In the genomic region with DNA sequence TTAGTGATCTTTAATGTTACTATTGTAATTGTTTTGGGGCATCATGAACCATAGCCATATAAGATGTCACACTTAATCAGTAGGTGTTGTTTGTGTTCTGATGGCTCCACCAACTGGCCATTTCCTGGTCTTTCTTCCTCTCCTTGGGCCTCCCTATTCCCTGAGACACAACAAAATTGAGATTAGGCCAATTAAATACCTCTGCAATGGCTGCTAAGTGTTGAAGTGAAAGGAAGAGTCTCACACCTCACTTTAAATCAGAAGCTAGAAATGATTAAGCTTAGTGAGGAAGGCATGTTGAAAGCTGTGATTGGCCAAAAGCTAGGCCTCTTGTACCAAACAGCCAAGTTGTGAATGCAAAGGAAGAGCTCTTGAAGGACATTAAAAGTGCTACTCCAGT, we compare ENCODE assay signal across 8 cellular contexts. TPM values are rescaled to one million over a fixed set of nuclear protein-coding genes. Genes with fewer than 3 reads are reported as not detected.
DNase-seq lines count a peak whose midpoint lies in the region; ATAC-seq and TF ChIP-seq lines count a peak whose summit lies in the region.

No MANE protein-coding gene starts in this region.

- no peak overlapping the region for H2AFZ ChIP-seq in OCI-LY3 (ENCODE audit: low read depth, low read length)

- H3K27ac Mint-ChIP-seq in activated T-cell treated with anti-CD3 and anti-CD28 coated beads, Interleukin-2, amount 50 U/mL, for 72 hours = peak overlapping the region; percentile 74

- TF ChIP-seq POLR2A in esophagus muscularis mucosa (IDR thresholded peaks at IDR 0.05; ENCODE audit: low read depth) = no peak

- H3K4me3 ChIP-seq in OCI-LY3 (ENCODE audit: low read length) = no peak overlapping the region
- no peak overlapping the region for H3K4me3 ChIP-seq in esophagus muscularis mucosa

- peak; percentile 51 for TF ChIP-seq CTCF in OCI-LY3 (IDR thresholded peaks at IDR 0.05; ENCODE audit: low read depth, low read length)
- TF ChIP-seq CTCF in esophagus muscularis mucosa (IDR thresholded peaks at IDR 0.05) = peak; percentile 12 to 21 (median 14)

- no peak overlapping the region for H3K27ac ChIP-seq in OCI-LY3 (ENCODE audit: low read length)
- H3K27ac ChIP-seq in esophagus muscularis mucosa (replicated peaks in 1 of 4) = no peak overlapping the region

- H3K27me3 ChIP-seq in OCI-LY3 (ENCODE audit: low read depth, low read length) = no peaks in the 10 kb centered on the region
- H3K27me3 ChIP-seq in esophagus muscularis mucosa = no peaks in the 10 kb centered on the region

- H3K9me3 ChIP-seq in OCI-LY3 (ENCODE audit: insufficient read depth, low read length) (no peaks in the 10 kb centered on the region), esophagus muscularis mucosa (peaks cover 0 to 4% (median 0%) of the 10 kb centered on the region in 4 donors)

- H3K9me3 Mint-ChIP-seq in activated T-cell treated with anti-CD3 and anti-CD28 coated beads, Interleukin-2, amount 50 U/mL, for 72 hours = no peaks in the 10 kb centered on the region

- H3K4me1 ChIP-seq in OCI-LY3 (ENCODE audit: low read length) = 0 out of 2 replicates have a peak, but pooled peaks cover 5% of the 10 kb centered on the region
- peaks cover 16 to 29% (median 22%) of the 10 kb centered on the region in 4 donors for H3K4me1 ChIP-seq in esophagus muscularis mucosa

- peaks cover 48% of the 10 kb centered on the region for H3K4me1 Mint-ChIP-seq in activated T-cell treated with anti-CD3 and anti-CD28 coated beads, Interleukin-2, amount 50 U/mL, for 72 hours (ENCODE audit: low read depth)

- intact Hi-C loops in esophagus muscularis mucosa (cut with DNase I) = no loop called here

- no peaks in the 10 kb centered on the region for H3K27me3 Mint-ChIP-seq in activated T-cell treated with anti-CD3 and anti-CD28 coated beads, Interleukin-2, amount 50 U/mL, for 72 hours (ENCODE audit: low read depth)

- peak overlapping the region; percentile 10 to 40 for H3K4me3 Mint-ChIP-seq in activated T-cell treated with anti-CD3 and anti-CD28 coated beads, Interleukin-2, amount 50 U/mL, for 72 hours

- H3K36me3 Mint-ChIP-seq in activated T-cell treated with anti-CD3 and anti-CD28 coated beads, Interleukin-2, amount 50 U/mL, for 72 hours (ENCODE audit: insufficient read depth in 2 of 2) = peaks cover 0 to 1% of the 10 kb centered on the region in 2 donors

- ATAC-seq in activated T-cell treated with anti-CD3 and anti-CD28 coated beads, Interleukin-2, amount 50 U/mL, for 72 hours (replicated peaks in 1 of 2) = peak; percentile 77 to 85
- ATAC-seq in GM21576 (IDR thresholded peaks at IDR 0.05; ENCODE audit: unreplicated experiment) = no peak
- no peak for ATAC-seq in GM18868 (IDR thresholded peaks at IDR 0.05; ENCODE audit: unreplicated experiment)

- H4K20me1 ChIP-seq in OCI-LY3 (ENCODE audit: insufficient read depth, low read length) = peaks cover under 1% of the 10 kb centered on the region; the same call in 1 of the 2 replicates

- no peak for TF ChIP-seq EP300 in esophagus muscularis mucosa (IDR thresholded peaks at IDR 0.05)

- DNase-seq in activated T-cell treated with anti-CD3 and anti-CD28 coated beads, Interleukin-2, amount 50 U/mL, for 72 hours = peak in 1 of 2 donors; percentile 5
- DNase-seq in activated T-cell treated with anti-CD3 and anti-CD28 coated beads for 4 hours = no peak
- no peak for DNase-seq in esophagus muscularis mucosa (ENCODE audit: extremely low spot score)
- peak; percentile 30 for DNase-seq in renal cortical epithelial cell (ENCODE audit: low read depth)
- DNase-seq in retina = no peak

- no peak overlapping the region for H3K9ac ChIP-seq in OCI-LY3 (ENCODE audit: low read length)

- H3K4me2 ChIP-seq in OCI-LY3 (ENCODE audit: low read length) = no peak overlapping the region

- H3K36me3 ChIP-seq in OCI-LY3 (replicated peaks; ENCODE audit: low read depth, low read length) = no peaks in the 10 kb centered on the region
- H3K36me3 ChIP-seq in esophagus muscularis mucosa = no peaks in the 10 kb centered on the region

- peaks cover 21% of the 10 kb centered on the region for H3K79me2 ChIP-seq in OCI-LY3 (ENCODE audit: low read length)

RNA-seq across cellular contexts. Expression of a gene that starts 30.7 kb away (rescaled TPM):
- 10 to 100 TPM; 43.7 to 52.0 TPM for total RNA-seq in activated T-cell treated with anti-CD3 and anti-CD28 coated beads, Interleukin-2, amount 50 U/mL, for 72 hours
- 10 to 100 TPM; 57.0 to 63.5 (median 58.9) TPM for total RNA-seq in esophagus muscularis mucosa
- 38.9 and 41.7 TPM in 2 replicates for total RNA-seq in renal cortical epithelial cell

Comparison
In these comparisons a context has a peak if more than half of its experiments do, and no peak if none do; other contexts are left out.
1. ATAC-seq: peak in activated T-cell treated with anti-CD3 and anti-CD28 coated beads, Interleukin-2, amount 50 U/mL, for 72 hours (2 of 2); none in GM21576 (single experiment) and GM18868 (single experiment).